10 cellular contexts compared by ENCODE assay signal in genomic region chr1:203555484-203556046, GRCh38.
DNase-seq lines count a peak whose midpoint lies in the region; ATAC-seq and TF ChIP-seq lines count a peak whose summit lies in the region.
"Had no signal": no experiment of that assay in that cellular context is flagged by ENCODE, and none has a peak within 500 bp of the region (broad histone marks: within the 10 kb centered on the region; RNA-seq: fewer than 3 reads in every experiment).

No MANE protein-coding gene starts in this region.

- no TSS peak for BruUV-seq in MCF 10A (replicated peaks; lab: Mats Ljungman, UMichigan)

- DNase-seq in breast epithelium (ENCODE audit: low spot score in 2 of 2) = no peak
- DNase-seq in MCF 10A (ENCODE audit: unreplicated experiment) = no peak
- DNase-seq in ovary = peak in 2 of 5 donors; percentile 26 to 34
- DNase-seq in HCEC 1CT = no peak
- DNase-seq: activated T-cell treated with anti-CD3 and anti-CD28 coated beads, Interleukin-2, amount 50 U/mL, for 24 hours; natural killer cell had no signal

- no peak for TF ChIP-seq EP300 in gastroesophageal sphincter (IDR thresholded peaks at IDR 0.05)
- no peak for TF ChIP-seq EP300 in ovary (IDR thresholded peaks at IDR 0.05)

- TF ChIP-seq CTCF in breast epithelium (IDR thresholded peaks at IDR 0.05) (no peak), MCF 10A (IDR thresholded peaks at IDR 0.05; ENCODE audit: unreplicated experiment) (no peak), gastroesophageal sphincter (IDR thresholded peaks at IDR 0.05) (no peak), ovary (IDR thresholded peaks at IDR 0.05) (no peak)

- POLR2A ChIA-PET in MCF 10A (lab: Yijun Ruan, JAX) = interaction anchor here (0.7 to 1.3 kb wide), 4 partner anchors 21 to 95 kb away, joined by 3 to 4 read pairs (median 3); partner anchors contain the start of gene ATP2B4

- peaks cover 27% of the 10 kb centered on the region for H3K4me1 Mint-ChIP-seq in MCF 10A (ENCODE audit: insufficient read depth, unreplicated experiment)
- H3K4me1 Mint-ChIP-seq: natural killer cell had no signal

- peak overlapping the region in 2 of 3 donors; percentile 8 to 31 for H3K4me3 ChIP-seq in breast epithelium
- H3K4me3 ChIP-seq in gastroesophageal sphincter = peak overlapping the region in 1 of 2 donors; percentile 3
- H3K4me3 ChIP-seq in ovary = no peak overlapping the region
- H3K4me3 ChIP-seq in urinary bladder (ENCODE audit: low read depth, low read length) = no peak overlapping the region

- ATAC-seq in gastroesophageal sphincter (no peak), GM21529 (IDR thresholded peaks at IDR 0.05; ENCODE audit: unreplicated experiment) (no peak), GM18861 (IDR thresholded peaks at IDR 0.05; ENCODE audit: unreplicated experiment) (no peak)
- ATAC-seq: natural killer cell had no signal

- H3K9me3 Mint-ChIP-seq in MCF 10A (ENCODE audit: unreplicated experiment) = no peaks in the 10 kb centered on the region
- H3K9me3 Mint-ChIP-seq: activated T-cell treated with anti-CD3 and anti-CD28 coated beads, Interleukin-2, amount 50 U/mL, for 24 hours; natural killer cell had no signal

- H3K36me3 Mint-ChIP-seq in MCF 10A (ENCODE audit: insufficient read depth, unreplicated experiment) = no peaks in the 10 kb centered on the region
- H3K36me3 Mint-ChIP-seq: natural killer cell had no signal

- peak overlapping the region; percentile 80 to 85 for H3K27ac ChIP-seq in breast epithelium
- peak overlapping the region; percentile 87 to 94 (median 92) for H3K27ac ChIP-seq in gastroesophageal sphincter
- peak overlapping the region; percentile 78 to 82 for H3K27ac ChIP-seq in ovary
- peak overlapping the region; percentile 11 for H3K27ac ChIP-seq in urinary bladder (ENCODE audit: low read depth)

- H3K9me3 ChIP-seq in breast epithelium (no peaks in the 10 kb centered on the region), gastroesophageal sphincter (no peaks in the 10 kb centered on the region), ovary (no peaks in the 10 kb centered on the region)

- H3K27me3 ChIP-seq in breast epithelium (no peaks in the 10 kb centered on the region), gastroesophageal sphincter (no peaks in the 10 kb centered on the region), ovary (no peaks in the 10 kb centered on the region)

- H3K27ac Mint-ChIP-seq in MCF 10A (ENCODE audit: low read depth, unreplicated experiment) = no peak overlapping the region
- H3K27ac Mint-ChIP-seq: activated T-cell treated with anti-CD3 and anti-CD28 coated beads, Interleukin-2, amount 50 U/mL, for 24 hours; natural killer cell had no signal

- H3K36me3 ChIP-seq in breast epithelium (no peaks in the 10 kb centered on the region), gastroesophageal sphincter (no peaks in the 10 kb centered on the region), ovary (no peaks in the 10 kb centered on the region), urinary bladder (ENCODE audit: insufficient read depth) (no peaks in the 10 kb centered on the region)

- TF ChIP-seq POLR2A in breast epithelium (IDR thresholded peaks at IDR 0.05) (no peak), gastroesophageal sphincter (IDR thresholded peaks at IDR 0.05) (no peak), ovary (IDR thresholded peaks at IDR 0.05) (no peak)

- intact Hi-C loops in breast epithelium (cut with DNase I; ENCODE audit: low total_unique reads) (no loop called here), MCF 10A (cut with micrococcal nuclease) (loop anchor here (5.0 kb wide), 1 partner anchor 107 kb away; no protein-coding TSS in a partner anchor), ovary (cut with DNase I) (no loop called here)

- WGBS in gastroesophageal sphincter (ENCODE audit: low coverage in 1 of 2), 2 donors = 26 to 39% methylated on average over 6 to 8 of the region's 9 CpGs
- WGBS in ovary, 3 donors = 59 to 74% (median 62%) methylated on average over 9 of the region's 9 CpGs
- 50% methylated on average over 9 of the region's 9 CpGs for WGBS in urinary bladder

- H3K27me3 Mint-ChIP-seq in MCF 10A (ENCODE audit: insufficient read depth, unreplicated experiment) = no peaks in the 10 kb centered on the region
- H3K27me3 Mint-ChIP-seq: activated T-cell treated with anti-CD3 and anti-CD28 coated beads, Interleukin-2, amount 50 U/mL, for 24 hours had no signal

- CTCF ChIA-PET in MCF 10A (lab: Yijun Ruan, JAX) = interaction anchor here (0.5 to 1.5 kb wide), 7 partner anchors 14 to 70 kb away, joined by 3 to 8 read pairs (median 3); no protein-coding TSS in a partner anchor

- no peak overlapping the region for H3K4me3 Mint-ChIP-seq in MCF 10A (ENCODE audit: unreplicated experiment)
- H3K4me3 Mint-ChIP-seq: activated T-cell treated with anti-CD3 and anti-CD28 coated beads, Interleukin-2, amount 50 U/mL, for 24 hours; natural killer cell had no signal

- H3K4me1 ChIP-seq in breast epithelium (no peaks in the 10 kb centered on the region), gastroesophageal sphincter (peaks cover 24 to 69% (median 42%) of the 10 kb centered on the region in 3 donors), ovary (ENCODE audit: insufficient read depth) (peaks cover 21% of the 10 kb centered on the region), urinary bladder (ENCODE audit: insufficient read depth) (no peaks in the 10 kb centered on the region)

Comparison
In these comparisons a context has a peak if more than half of its experiments do, and no peak if none do; other contexts are left out.
1. H3K27ac ChIP-seq: peak in every context shown above with its lines; median percentile 92 in gastroesophageal sphincter; 82 in breast epithelium; 80 in ovary; 11 in urinary bladder.
2. H3K4me3 ChIP-seq: peak in breast epithelium (2 of 3); none in ovary (single experiment) and urinary bladder (single experiment).